ENCODE assay signal across 16 cellular contexts in the genomic region with DNA sequence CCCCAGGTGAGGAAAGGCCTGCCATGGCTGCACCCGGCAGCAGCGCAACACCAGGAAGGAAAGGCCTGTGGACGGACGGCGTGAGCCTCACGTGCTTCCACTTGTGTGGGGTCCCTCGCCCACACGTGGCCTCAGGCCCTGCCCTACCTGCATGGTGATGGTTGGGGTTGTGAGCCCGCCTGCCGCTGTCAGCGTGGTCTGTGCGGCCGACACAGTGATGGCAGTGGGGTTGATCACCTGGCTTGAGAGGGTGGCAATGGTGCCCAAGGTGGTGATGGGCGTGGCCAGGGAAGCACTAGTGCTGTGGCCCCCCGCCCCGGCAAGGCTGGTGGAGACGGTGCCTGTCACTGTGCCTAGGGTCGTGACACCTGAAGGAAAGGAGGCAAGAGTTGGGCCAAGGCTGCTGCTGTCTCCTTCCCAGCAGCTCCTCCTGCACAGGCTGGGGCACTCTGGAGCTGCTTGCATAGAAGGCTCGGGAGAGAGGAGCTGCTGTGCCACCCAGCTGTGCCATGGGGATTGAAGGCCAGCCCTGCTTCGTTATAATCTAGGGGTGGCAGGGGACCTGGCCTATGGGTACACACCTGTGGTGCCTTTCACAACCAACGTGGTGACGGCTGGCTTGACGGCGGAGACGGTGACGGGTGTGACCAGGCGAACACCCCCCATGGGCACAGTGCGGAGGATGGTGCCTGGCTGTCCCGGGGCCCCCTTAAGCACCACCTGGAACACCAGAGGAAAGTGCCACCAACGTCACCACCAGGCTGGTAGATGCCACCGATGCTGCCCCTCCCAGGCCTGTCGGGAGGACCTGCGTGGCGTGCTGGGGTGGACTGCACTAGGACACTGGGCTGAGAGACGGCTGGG.
"Had no signal": no experiment of that assay in that cellular context is flagged by ENCODE, and none has a peak within 500 bp of the region (broad histone marks: within the 10 kb centered on the region; RNA-seq: fewer than 3 reads in every experiment).

No MANE protein-coding gene starts in this region.

- H3K4me1 Mint-ChIP-seq: WTC11 had no signal

- H3K4me2 ChIP-seq: neural progenitor cell had no signal

- H3K4me3 ChIP-seq: neural progenitor cell, ovary, tibial nerve, vagina had no signal

- ATAC-seq: effector memory CD8-positive, alpha-beta T cell; WTC11 had no signal

- H3K36me3 ChIP-seq: neural progenitor cell, ovary had no signal

- H3K9me3 Mint-ChIP-seq: activated T-helper 2 cell treated with anti-CD3 and anti-CD28 coated beads, Interferon-gamma antibody, Interleukin-2, Interleukin-4, amounts not matched to agents 10 μg/mL and 5 μg/mL and 100 μg/mL, durations not matched to agents 14 hours and 24 hours and 36 hours; dendritic cell treated with granulocyte-macrophage colony-stimulating factor and Interleukin-4, amounts not matched to agents 40 ng/mL and 50 ng/mL, for 4 days; effector memory CD8-positive, alpha-beta T cell; neural progenitor cell; WTC11 had no signal

- H2AFZ ChIP-seq: neural progenitor cell had no signal

- H3K27ac Mint-ChIP-seq: activated T-helper 2 cell treated with anti-CD3 and anti-CD28 coated beads, Interferon-gamma antibody, Interleukin-2, Interleukin-4, amounts not matched to agents 10 μg/mL and 5 μg/mL and 100 μg/mL, durations not matched to agents 14 hours and 24 hours and 36 hours; dendritic cell treated with granulocyte-macrophage colony-stimulating factor and Interleukin-4, amounts not matched to agents 40 ng/mL and 50 ng/mL, for 4 days; neural progenitor cell; WTC11 had no signal

- H3K27ac ChIP-seq: brain microvascular endothelial cell, epithelial cell of prostate, neural progenitor cell, ovary, tibial nerve, vagina had no signal

- DNase-seq: activated CD4-positive, alpha-beta T cell treated with anti-CD3 and anti-CD28 coated beads for 48 hours; activated CD8-positive, alpha-beta memory T cell treated with anti-CD3 and anti-CD28 coated beads for 24 hours; activated naive CD4-positive, alpha-beta T cell treated with anti-CD3 and anti-CD28 coated beads, Interleukin-2, amount 50 U/mL, for 16 hours; brain microvascular endothelial cell; effector memory CD8-positive, alpha-beta T cell; mesendoderm; ovary; stimulated activated CD4-positive, alpha-beta T cell treated with anti-CD3 and anti-CD28 coated beads, Interleukin-15, amount 100 ng/mL, for 24 hours; stimulated activated CD4-positive, alpha-beta T cell treated with anti-CD3 and anti-CD28 coated beads, Interleukin-4, amount 100 ng/mL, for 24 hours had no signal

- H3K27me3 ChIP-seq: brain microvascular endothelial cell, neural progenitor cell, ovary, tibial nerve, vagina had no signal

- H3K9me3 ChIP-seq: ovary, tibial nerve, vagina had no signal

- H3K4me3 Mint-ChIP-seq: dendritic cell treated with granulocyte-macrophage colony-stimulating factor and Interleukin-4, amounts not matched to agents 40 ng/mL and 50 ng/mL, for 4 days; WTC11 had no signal

- H3K9ac ChIP-seq: neural progenitor cell had no signal

- H3K27me3 Mint-ChIP-seq: dendritic cell treated with granulocyte-macrophage colony-stimulating factor and Interleukin-4, amounts not matched to agents 40 ng/mL and 50 ng/mL, for 4 days; effector memory CD8-positive, alpha-beta T cell had no signal
